In genomic region chr10:120426306-120426705, GRCh38 we compare ENCODE assay signal across 16 cellular contexts. TPM values are rescaled to one million over a fixed set of nuclear protein-coding genes. Genes with fewer than 3 reads are reported as not detected.
"Had no signal": no experiment of that assay in that cellular context is flagged by ENCODE, and none has a peak within 500 bp of the region (broad histone marks: within the 10 kb centered on the region; RNA-seq: fewer than 3 reads in every experiment).

No MANE protein-coding gene starts in this region.

- H3K4me1 ChIP-seq: adrenal gland, upper lobe of right lung had no signal

- ATAC-seq: activated CD8-positive, alpha-beta T cell treated with anti-CD3 and anti-CD28 coated beads for 36 hours; activated T-helper 17 cell treated with anti-CD3 and anti-CD28 coated beads, Interleukin-2, amount 50 U/mL, for 72 hours; left colon; mucosa of descending colon; naive thymus-derived CD8-positive, alpha-beta T cell; upper lobe of right lung had no signal

- H3K4me1 Mint-ChIP-seq: activated T-helper 17 cell treated with anti-CD3 and anti-CD28 coated beads, Interleukin-2, amount 50 U/mL, for 72 hours had no signal

- H3K27me3 ChIP-seq: adrenal gland, upper lobe of right lung had no signal

- H3K27ac Mint-ChIP-seq: activated CD8-positive, alpha-beta T cell treated with anti-CD3 and anti-CD28 coated beads for 36 hours; activated naive CD4-positive, alpha-beta T cell treated with anti-CD3 and anti-CD28 coated beads for 36 hours; activated T-helper 17 cell treated with anti-CD3 and anti-CD28 coated beads, Interleukin-2, amount 50 U/mL, for 72 hours; brain; dendritic cell treated with granulocyte-macrophage colony-stimulating factor and Interleukin-4, amounts not matched to agents 40 ng/mL and 50 ng/mL, for 4 days; immature natural killer cell; naive thymus-derived CD8-positive, alpha-beta T cell; stimulated activated naive CD8-positive, alpha-beta T cell treated with anti-CD3 and anti-CD28 coated beads, Interleukin-15, Interleukin-2, amounts not matched to agents 100 ng/mL and 50 ng/mL, for 24 hours had no signal

- DNase-seq: activated CD4-positive, alpha-beta T cell treated with anti-CD3 and anti-CD28 coated beads for 4 hours; activated CD8-positive, alpha-beta memory T cell treated with anti-CD3 and anti-CD28 coated beads, Interleukin-2, amount 50 U/mL, for 48 hours; activated CD8-positive, alpha-beta T cell treated with anti-CD3 and anti-CD28 coated beads for 36 hours; activated naive CD4-positive, alpha-beta T cell treated with anti-CD3 and anti-CD28 coated beads for 36 hours; adrenal gland; erythroblast; immature natural killer cell; left colon; mucosa of descending colon; naive thymus-derived CD8-positive, alpha-beta T cell; stimulated activated CD4-positive, alpha-beta T cell treated with anti-CD3 and anti-CD28 coated beads, Interleukin-4, amount 100 ng/mL, for 24 hours; upper lobe of right lung had no signal

- H3K27ac ChIP-seq: adrenal gland, upper lobe of right lung had no signal

- H3K9me3 Mint-ChIP-seq: activated CD8-positive, alpha-beta T cell treated with anti-CD3 and anti-CD28 coated beads for 36 hours; dendritic cell treated with granulocyte-macrophage colony-stimulating factor and Interleukin-4, amounts not matched to agents 40 ng/mL and 50 ng/mL, for 4 days; immature natural killer cell had no signal

- H3K9me3 ChIP-seq: adrenal gland, mucosa of descending colon, upper lobe of right lung had no signal

- H3K4me3 ChIP-seq: adrenal gland, mucosa of descending colon, upper lobe of right lung had no signal

- H3K36me3 ChIP-seq: adrenal gland, upper lobe of right lung had no signal

- H3K4me3 Mint-ChIP-seq: activated CD8-positive, alpha-beta T cell treated with anti-CD3 and anti-CD28 coated beads for 36 hours; activated naive CD4-positive, alpha-beta T cell treated with anti-CD3 and anti-CD28 coated beads for 36 hours; activated T-helper 17 cell treated with anti-CD3 and anti-CD28 coated beads, Interleukin-2, amount 50 U/mL, for 72 hours; brain; dendritic cell treated with granulocyte-macrophage colony-stimulating factor and Interleukin-4, amounts not matched to agents 40 ng/mL and 50 ng/mL, for 4 days; immature natural killer cell; naive thymus-derived CD8-positive, alpha-beta T cell; stimulated activated naive CD8-positive, alpha-beta T cell treated with anti-CD3 and anti-CD28 coated beads, Interleukin-15, Interleukin-2, amounts not matched to agents 100 ng/mL and 50 ng/mL, for 24 hours had no signal

- H3K36me3 Mint-ChIP-seq: brain, immature natural killer cell had no signal

RNA-seq across cellular contexts. Expression of gene PLPP4, which starts 30.7 kb away (rescaled TPM):
- total RNA-seq: activated CD8-positive, alpha-beta T cell treated with anti-CD3 and anti-CD28 coated beads for 36 hours; activated naive CD4-positive, alpha-beta T cell treated with anti-CD3 and anti-CD28 coated beads for 36 hours; activated T-helper 17 cell treated with anti-CD3 and anti-CD28 coated beads, Interleukin-2, amount 50 U/mL, for 72 hours; adrenal gland; naive thymus-derived CD8-positive, alpha-beta T cell had no signal
- polyA plus RNA-seq: immature natural killer cell; naive thymus-derived CD8-positive, alpha-beta T cell had no signal
